Comparison of ENCODE assay signal across 8 cellular contexts in genomic region chr12:4649358-4649661, GRCh38. TPM values are rescaled to one million over a fixed set of nuclear protein-coding genes. Genes with fewer than 3 reads are reported as not detected.
DNase-seq lines count a peak whose midpoint lies in the region; ATAC-seq and TF ChIP-seq lines count a peak whose summit lies in the region.

No MANE protein-coding gene starts in this region.

- H3K27me3 ChIP-seq in GM23248 (replicated peaks; ENCODE audit: insufficient read depth): no peaks in the 10 kb centered on the region
- H3K27me3 ChIP-seq in gastroesophageal sphincter: no peaks in the 10 kb centered on the region

- WGBS in GM23248 (ENCODE audit: low coverage in 1 of 2, low lambda C conversion rate in 2 of 2, missing lambda C conversion rate in 2 of 2), 2 experiments: 0 to 1% methylated on average over 6 of the region's 6 CpGs
- 0% methylated on average over 3 to 6 of the region's 6 CpGs for WGBS in gastroesophageal sphincter (ENCODE audit: low coverage in 1 of 2), 2 donors

- TF ChIP-seq POLR2A in gastroesophageal sphincter (IDR thresholded peaks at IDR 0.05): no peak

- H3K4me2 ChIP-seq in GM23248 (ENCODE audit: unreplicated experiment): peak overlapping the region; percentile 99

- TF ChIP-seq EP300 in gastroesophageal sphincter (IDR thresholded peaks at IDR 0.05): no peak

- H3K4me3 ChIP-seq in GM23248 (peak overlapping the region; percentile 95), gastroesophageal sphincter (peak overlapping the region; percentile 58 to 100), skeletal muscle cell (ENCODE audit: low read depth, low read length) (peak overlapping the region; percentile 77)

- ATAC-seq in gastroesophageal sphincter (no peak), HG03520 (IDR thresholded peaks at IDR 0.05; ENCODE audit: unreplicated experiment) (no peak)

- H3K9ac ChIP-seq in GM23248: peak overlapping the region; percentile 94

- no peaks in the 10 kb centered on the region for H4K20me1 ChIP-seq in GM23248 (ENCODE audit: insufficient read depth)

- H2AFZ ChIP-seq in GM23248: peak overlapping the region; percentile 100

- H3K36me3 ChIP-seq in GM23248 (ENCODE audit: low read depth): peaks cover 2% of the 10 kb centered on the region; the same call in 1 of the 2 replicates
- peaks cover 0 to 4% of the 10 kb centered on the region in 2 donors for H3K36me3 ChIP-seq in gastroesophageal sphincter

- H3K4me1 ChIP-seq in GM23248 (ENCODE audit: insufficient read depth): peaks cover 8% of the 10 kb centered on the region
- peaks cover 10 to 52% (median 14%) of the 10 kb centered on the region in 3 donors for H3K4me1 ChIP-seq in gastroesophageal sphincter

- peak overlapping the region; percentile 67 for H3K27ac ChIP-seq in GM23248
- peak overlapping the region; percentile 87 for H3K27ac ChIP-seq in VCaP
- peak overlapping the region; percentile 86 to 92 (median 86) for H3K27ac ChIP-seq in gastroesophageal sphincter

- in situ Hi-C loops in GM23248 (cut with MboI): no loop called here

- H3K9me3 ChIP-seq in GM23248 (ENCODE audit: low read depth) (no peaks in the 10 kb centered on the region), gastroesophageal sphincter (no peaks in the 10 kb centered on the region)

- H3K79me2 ChIP-seq in GM23248 (ENCODE audit: insufficient read depth): peaks cover 53% of the 10 kb centered on the region

- no peaks in the 10 kb centered on the region for H3F3A ChIP-seq in GM23248 (ENCODE audit: insufficient read depth)

- H3K9me2 ChIP-seq in GM23248 (ENCODE audit: insufficient read depth): no peaks in the 10 kb centered on the region

- no peak for TF ChIP-seq CTCF in VCaP (conservative IDR thresholded peaks at IDR 0.05)
- TF ChIP-seq CTCF in gastroesophageal sphincter (IDR thresholded peaks at IDR 0.05): no peak

- DNase-seq in GM23248 (no peak), skeletal muscle cell (ENCODE audit: low read depth) (no peak), medulla oblongata (ENCODE audit: extremely low spot score) (no peak), SW480 (ENCODE audit: low spot score) (no peak), islet precursor cell (no peak)

RNA-seq across cellular contexts. Expression of gene NDUFA9, which starts 0.4 kb away (rescaled TPM):
- total RNA-seq in GM23248 (2014; rRNA removed; shearing (Covaris generic)): 57.8 and 61.2 TPM in 2 replicates
- polyA plus RNA-seq in GM23248 (2016; fragmentation: Nextera tagmentation; extraction: Ambion mirVana): 118 and 120 TPM in 2 replicates
- 10 to 100 TPM; 33.3 to 65.8 (median 43.8) TPM for total RNA-seq in gastroesophageal sphincter

RNA-seq across cellular contexts. Expression of gene AKAP3, which starts 0.5 kb away (rescaled TPM):
- 0.22 and 0.89 TPM in 2 replicates for total RNA-seq in GM23248 (2014; rRNA removed; shearing (Covaris generic))
- 0.30 and 0.36 TPM in 2 replicates for polyA plus RNA-seq in GM23248 (2016; fragmentation: Nextera tagmentation; extraction: Ambion mirVana)
- 1 to 10 TPM in 2 of 4 donors, under 1 TPM in 2; 0.13 to 3.1 (median 1.6) TPM for total RNA-seq in gastroesophageal sphincter
